ENCODE assay signal across 17 cellular contexts in genomic region chr4:80004319-80004718, GRCh38.
DNase-seq lines count a peak whose midpoint lies in the region; ATAC-seq and TF ChIP-seq lines count a peak whose summit lies in the region.
"Had no signal": no experiment of that assay in that cellular context is flagged by ENCODE, and none has a peak within 500 bp of the region (broad histone marks: within the 10 kb centered on the region; RNA-seq: fewer than 3 reads in every experiment).

No MANE protein-coding gene starts in this region.

- H3K27me3 Mint-ChIP-seq in activated CD8-positive, alpha-beta memory T cell treated with anti-CD3 and anti-CD28 coated beads, Interleukin-2, amount 10 ng/mL, durations not matched to agents 7 days and 5 days = no peaks in the 10 kb centered on the region
- H3K27me3 Mint-ChIP-seq in activated T-helper 1 cell treated with anti-CD3 and anti-CD28 coated beads, Interleukin-12 subunit alpha, Interleukin-12 subunit beta, Interleukin-2, Interleukin-4 antibody, amounts not matched to agents 30 ng/mL and 10 ng/mL and 1 ng/mL, durations not matched to agents 14 hours and 24 hours and 36 hours (ENCODE audit: insufficient read depth) = no peaks in the 10 kb centered on the region
- no peaks in the 10 kb centered on the region for H3K27me3 Mint-ChIP-seq in memory B cell
- no peaks in the 10 kb centered on the region for H3K27me3 Mint-ChIP-seq in T-helper 17 cell
- no peaks in the 10 kb centered on the region for H3K27me3 Mint-ChIP-seq in CD4-positive, alpha-beta T cell

- TF ChIP-seq CTCF in HEK293 (tag by site-specific recombination; IDR thresholded peaks at IDR 0.05) = no peak
- no peak for TF ChIP-seq CTCF in CD4-positive, alpha-beta T cell (IDR thresholded peaks at IDR 0.05)

- H3K27ac ChIP-seq in HEK293 (ENCODE audit: extremely low read depth, low read depth, low read length) = no peak overlapping the region
- no peak overlapping the region for H3K27ac ChIP-seq in CD4-positive, alpha-beta T cell (ENCODE audit: low read depth, low read length)
- H3K27ac ChIP-seq: BLaER1, HL-60 had no signal

- H3K27me3 ChIP-seq in CD4-positive, alpha-beta T cell (ENCODE audit: control insufficient read depth, insufficient read depth, low read length) = no peaks in the 10 kb centered on the region
- H3K27me3 ChIP-seq: BLaER1 had no signal

- no peak for ATAC-seq in activated CD8-positive, alpha-beta memory T cell treated with anti-CD3 and anti-CD28 coated beads, Interleukin-2, amount 10 ng/mL, durations not matched to agents 7 days and 5 days
- no peak for ATAC-seq in memory B cell (ENCODE audit: low read depth)
- ATAC-seq in T-helper 17 cell = no peak
- no peak for ATAC-seq in GM18909 (IDR thresholded peaks at IDR 0.05; ENCODE audit: poor library complexity, unreplicated experiment)
- no peak for ATAC-seq in CD4-positive, alpha-beta T cell (ENCODE audit: poor library complexity)

- H3K4me3 Mint-ChIP-seq in activated CD8-positive, alpha-beta memory T cell treated with anti-CD3 and anti-CD28 coated beads, Interleukin-2, amount 10 ng/mL, durations not matched to agents 7 days and 5 days = no peak overlapping the region
- no peak overlapping the region for H3K4me3 Mint-ChIP-seq in activated T-helper 1 cell treated with anti-CD3 and anti-CD28 coated beads, Interleukin-12 subunit alpha, Interleukin-12 subunit beta, Interleukin-2, Interleukin-4 antibody, amounts not matched to agents 30 ng/mL and 10 ng/mL and 1 ng/mL, durations not matched to agents 14 hours and 24 hours and 36 hours
- no peak overlapping the region for H3K4me3 Mint-ChIP-seq in memory B cell
- no peak overlapping the region for H3K4me3 Mint-ChIP-seq in T-helper 17 cell
- no peak overlapping the region for H3K4me3 Mint-ChIP-seq in CD4-positive, alpha-beta T cell
- H3K4me3 Mint-ChIP-seq: HFFc6 had no signal

- intact Hi-C loops in activated T-helper 1 cell treated with anti-CD3 and anti-CD28 coated beads, Interleukin-12 subunit alpha, Interleukin-12 subunit beta, Interleukin-2, Interleukin-4 antibody, amounts not matched to agents 30 ng/mL and 10 ng/mL and 1 ng/mL, durations not matched to agents 14 hours and 24 hours and 36 hours (cut with micrococcal nuclease) = no loop called here
- intact Hi-C loops in CD4-positive, alpha-beta T cell (cut with DNase I, micrococcal nuclease) = no loop called here

- H3K9me3 Mint-ChIP-seq in activated CD8-positive, alpha-beta memory T cell treated with anti-CD3 and anti-CD28 coated beads, Interleukin-2, amount 10 ng/mL, durations not matched to agents 7 days and 5 days (ENCODE audit: low read depth) = peaks cover 7% of the 10 kb centered on the region
- peaks cover 22% of the 10 kb centered on the region for H3K9me3 Mint-ChIP-seq in activated T-helper 1 cell treated with anti-CD3 and anti-CD28 coated beads, Interleukin-12 subunit alpha, Interleukin-12 subunit beta, Interleukin-2, Interleukin-4 antibody, amounts not matched to agents 30 ng/mL and 10 ng/mL and 1 ng/mL, durations not matched to agents 14 hours and 24 hours and 36 hours
- peaks cover 7% of the 10 kb centered on the region for H3K9me3 Mint-ChIP-seq in memory B cell
- peaks cover 5% of the 10 kb centered on the region for H3K9me3 Mint-ChIP-seq in CD4-positive, alpha-beta T cell

- no peak overlapping the region for H3K4me3 ChIP-seq in HEK293 (ENCODE audit: low read depth, low read length)
- H3K4me3 ChIP-seq: BLaER1, HAP-1 had no signal

- peak overlapping the region; percentile 67 for H3K27ac Mint-ChIP-seq in activated CD8-positive, alpha-beta memory T cell treated with anti-CD3 and anti-CD28 coated beads, Interleukin-2, amount 10 ng/mL, durations not matched to agents 7 days and 5 days
- peak overlapping the region; percentile 31 for H3K27ac Mint-ChIP-seq in activated T-helper 1 cell treated with anti-CD3 and anti-CD28 coated beads, Interleukin-12 subunit alpha, Interleukin-12 subunit beta, Interleukin-2, Interleukin-4 antibody, amounts not matched to agents 30 ng/mL and 10 ng/mL and 1 ng/mL, durations not matched to agents 14 hours and 24 hours and 36 hours
- H3K27ac Mint-ChIP-seq in memory B cell (peak overlapping the region; percentile 65), T-helper 17 cell (no peak overlapping the region)
- no peak overlapping the region for H3K27ac Mint-ChIP-seq in CD4-positive, alpha-beta T cell
- H3K27ac Mint-ChIP-seq: HFFc6 had no signal

- no peaks in the 10 kb centered on the region for H3K9me3 ChIP-seq in HEK293 (ENCODE audit: control insufficient read depth, insufficient read depth, low read depth, low read length)
- peaks cover 3% of the 10 kb centered on the region for H3K9me3 ChIP-seq in T-helper 17 cell (ENCODE audit: control insufficient read depth, low read length, poor library complexity, severe bottlenecking)
- H3K9me3 ChIP-seq in CD4-positive, alpha-beta T cell (ENCODE audit: control insufficient read depth, low read length) = no peaks in the 10 kb centered on the region
- H3K9me3 ChIP-seq: BLaER1, HAP-1 had no signal

- H3K4me1 Mint-ChIP-seq in activated CD8-positive, alpha-beta memory T cell treated with anti-CD3 and anti-CD28 coated beads, Interleukin-2, amount 10 ng/mL, durations not matched to agents 7 days and 5 days = peaks cover 49% of the 10 kb centered on the region
- peaks cover 48% of the 10 kb centered on the region for H3K4me1 Mint-ChIP-seq in activated T-helper 1 cell treated with anti-CD3 and anti-CD28 coated beads, Interleukin-12 subunit alpha, Interleukin-12 subunit beta, Interleukin-2, Interleukin-4 antibody, amounts not matched to agents 30 ng/mL and 10 ng/mL and 1 ng/mL, durations not matched to agents 14 hours and 24 hours and 36 hours (ENCODE audit: low read depth)
- peaks cover 17% of the 10 kb centered on the region for H3K4me1 Mint-ChIP-seq in memory B cell
- peaks cover 35% of the 10 kb centered on the region for H3K4me1 Mint-ChIP-seq in T-helper 17 cell
- peaks cover 44% of the 10 kb centered on the region for H3K4me1 Mint-ChIP-seq in CD4-positive, alpha-beta T cell (ENCODE audit: low read depth)

- H3K36me3 Mint-ChIP-seq in activated CD8-positive, alpha-beta memory T cell treated with anti-CD3 and anti-CD28 coated beads, Interleukin-2, amount 10 ng/mL, durations not matched to agents 7 days and 5 days = peaks cover 69% of the 10 kb centered on the region
- H3K36me3 Mint-ChIP-seq in activated T-helper 1 cell treated with anti-CD3 and anti-CD28 coated beads, Interleukin-12 subunit alpha, Interleukin-12 subunit beta, Interleukin-2, Interleukin-4 antibody, amounts not matched to agents 30 ng/mL and 10 ng/mL and 1 ng/mL, durations not matched to agents 14 hours and 24 hours and 36 hours (ENCODE audit: low read depth) = peaks cover 63% of the 10 kb centered on the region
- H3K36me3 Mint-ChIP-seq in memory B cell (peaks cover 51% of the 10 kb centered on the region), T-helper 17 cell (ENCODE audit: low read depth) (peaks cover 7% of the 10 kb centered on the region)
- peaks cover 81% of the 10 kb centered on the region for H3K36me3 Mint-ChIP-seq in CD4-positive, alpha-beta T cell (ENCODE audit: low read depth)

- CTCF ChIA-PET in activated CD8-positive, alpha-beta memory T cell treated with anti-CD3 and anti-CD28 coated beads, Interleukin-2, amount 10 ng/mL, durations not matched to agents 7 days and 5 days (lab: Charles Lee) = interaction anchor here (1.6 kb wide), 1 partner anchor 198 kb away, joined by 7 read pairs; no protein-coding TSS in a partner anchor
- CTCF ChIA-PET in HEK293 (lab: Yijun Ruan, JAX) = no interaction called here
- CTCF ChIA-PET in CD4-positive, alpha-beta T cell (lab: Charles Lee) = no interaction called here

- H3K4me1 ChIP-seq in HEK293 (ENCODE audit: control insufficient read depth, insufficient read depth, low read length) = peaks cover 4% of the 10 kb centered on the region
- H3K4me1 ChIP-seq: HAP-1 had no signal

- DNase-seq in activated CD8-positive, alpha-beta memory T cell treated with anti-CD3 and anti-CD28 coated beads, Interleukin-2, amount 10 ng/mL, durations not matched to agents 7 days and 5 days = no peak
- no peak for DNase-seq in activated CD8-positive, alpha-beta memory T cell treated with anti-CD3 and anti-CD28 coated beads for 24 hours
- no peak for DNase-seq in activated T-helper 1 cell treated with anti-CD3 and anti-CD28 coated beads, Interleukin-12 subunit alpha, Interleukin-12 subunit beta, Interleukin-2, Interleukin-4 antibody, amounts not matched to agents 30 ng/mL and 10 ng/mL and 1 ng/mL, durations not matched to agents 14 hours and 24 hours and 36 hours (ENCODE audit: low spot score)
- DNase-seq in memory B cell (ENCODE audit: low spot score in 2 of 2) = no peak
- no peak for DNase-seq in T-helper 17 cell
- DNase-seq in CD4-positive, alpha-beta T cell = no peak
- DNase-seq: 8988T, AML-193, Calu3, DMS79, EL, HFFc6 had no signal

- peaks cover 0 to 3% of the 10 kb centered on the region in 2 experiments; a peak in 1 of 3 replicates for H3K36me3 ChIP-seq in HEK293 (ENCODE audit: control insufficient read depth in 2 of 2, insufficient read depth in 1 of 2, low read length in 2 of 2)
- H3K36me3 ChIP-seq: BLaER1, HAP-1 had no signal

- POLR2A ChIA-PET in HEK293 (lab: Yijun Ruan, JAX) = no interaction called here
- POLR2A ChIA-PET in CD4-positive, alpha-beta T cell (lab: Charles Lee) = no interaction called here

TF ChIP-seq in HEK293, 187 proteins besides CTCF, POLR2A, EP300 and RAD21:
- TF ChIP-seq GLI4 (tag by site-specific recombination; IDR thresholded peaks at IDR 0.05) = no peak
- TF ChIP-seq TRIM28 (IDR thresholded peaks at IDR 0.05; ENCODE audit: borderline replicate concordance, low read length) = no peak
- no peak for TF ChIP-seq ATF2 (tag by site-specific recombination; IDR thresholded peaks at IDR 0.05; ENCODE audit: low read depth)
- TF ChIP-seq SETDB1 (IDR thresholded peaks at IDR 0.05; ENCODE audit: insufficient read length, low read length) = peak; percentile 64
- TF ChIP-seq SP2 (tag by site-specific recombination; IDR thresholded peaks at IDR 0.05) = no peak
- TF ChIP-seq ZNF558 (tag by site-specific recombination; IDR thresholded peaks at IDR 0.05) = no peak

Comparison
In these comparisons a context has a peak if more than half of its experiments do, and no peak if none do; other contexts are left out.
1. H3K27ac Mint-ChIP-seq: peak in activated CD8-positive, alpha-beta memory T cell treated with anti-CD3 and anti-CD28 coated beads, Interleukin-2, amount 10 ng/mL, durations not matched to agents 7 days and 5 days (single experiment), activated T-helper 1 cell treated with anti-CD3 and anti-CD28 coated beads, Interleukin-12 subunit alpha, Interleukin-12 subunit beta, Interleukin-2, Interleukin-4 antibody, amounts not matched to agents 30 ng/mL and 10 ng/mL and 1 ng/mL, durations not matched to agents 14 hours and 24 hours and 36 hours (single experiment) and memory B cell (single experiment); none in T-helper 17 cell (single experiment) and CD4-positive, alpha-beta T cell (single experiment).